ENCODE assay signal across 11 cellular contexts in genomic region chr2:12050381-12050780, GRCh38.
DNase-seq lines count a peak whose midpoint lies in the region; ATAC-seq, FAIRE-seq and TF ChIP-seq lines count a peak whose summit lies in the region.
"Had no signal": no experiment of that assay in that cellular context is flagged by ENCODE, and none has a peak within 500 bp of the region (broad histone marks: within the 10 kb centered on the region; RNA-seq: fewer than 3 reads in every experiment).

No MANE protein-coding gene starts in this region.

- peak; percentile 93 for FAIRE-seq in K562 (lab: Jason Lieb, UNC)

- H3K9me3 ChIP-seq in IMR-90 (ENCODE audit: control insufficient read depth, insufficient read depth, low read length) (no peaks in the 10 kb centered on the region), K562 (replicated peaks; ENCODE audit: control insufficient read depth, insufficient read depth, low read depth, low read length) (no peaks in the 10 kb centered on the region), A673 (ENCODE audit: low read depth, low read length, poor library complexity, severe bottlenecking) (no peaks in the 10 kb centered on the region)

- intact Hi-C loops in activated naive CD4-positive, alpha-beta T cell treated with anti-CD3 and anti-CD28 coated beads for 36 hours (cut with micrococcal nuclease) = no loop called here
- intact Hi-C loops in IMR-90 (cut with micrococcal nuclease) = loop anchor here (2.0 to 10.0 kb wide), 5 partner anchors 124 to 666 kb away; partner anchors contain the start of gene TRIB2
- intact Hi-C loops in K562 (cut with micrococcal nuclease) = loop anchor here (5.0 to 10.0 kb wide), 3 partner anchors 114 to 667 kb away; partner anchors contain the start of gene TRIB2
- intact Hi-C loops in A673 (cut with micrococcal nuclease; ENCODE audit: unreplicated experiment) = no loop called here

- BruUV-seq in IMR-90 (replicated peaks; lab: Mats Ljungman, UMichigan) (no TSS peak), K562 (replicated peaks; lab: Mats Ljungman, UMichigan) (no TSS peak), A673 (replicated peaks; lab: Mats Ljungman, UMichigan) (no TSS peak)

- no peak overlapping the region for H4K5ac ChIP-seq in IMR-90 (ENCODE audit: low read depth, low read length)

- no peak overlapping the region; the same call in 1 of the 2 replicates for H2AK5ac ChIP-seq in IMR-90 (ENCODE audit: low read depth, low read length)

- H3K14ac ChIP-seq in IMR-90 (replicated peaks; ENCODE audit: low read depth, low read length) = peak overlapping the region; percentile 53; the same call in 1 of the 2 replicates

- CTCF ChIA-PET in activated naive CD4-positive, alpha-beta T cell treated with anti-CD3 and anti-CD28 coated beads for 36 hours (lab: Charles Lee) = no interaction called here
- CTCF ChIA-PET in IMR-90 (lab: Yijun Ruan, JAX) (interaction anchor here (0.6 to 0.9 kb wide), 2 partner anchors 633 to 667 kb away, joined by 3 read pairs; no protein-coding TSS in a partner anchor), K562 (lab: Yijun Ruan, JAX; ENCODE audit: low intra/inter-chr PET ratio) (no interaction called here), A673 (lab: Charles Lee) (no interaction called here)

- in situ Hi-C loops in IMR-90 (cut with MboI; ENCODE audit: low sequenced_read_pairs) = no loop called here
- in situ Hi-C loops in K562 (cut with MboI) = no loop called here

- TF ChIP-seq CTCF in IMR-90 (conservative IDR thresholded peaks at IDR 0.05; ENCODE audit: low read depth, low read length) (peak; percentile 46), K562 (IDR thresholded peaks at IDR 0.05 in 2 of 3, conservative IDR thresholded peaks at IDR 0.05 in 1 of 3; ENCODE audit: insufficient read depth in 2 of 3, low read depth in 1 of 3, low read length in 3 of 3) (peak; percentile 50 to 73 (median 52)), A673 (conservative IDR thresholded peaks at IDR 0.05; ENCODE audit: low read depth, low read length) (no peak)

- H3K23ac ChIP-seq in IMR-90 (ENCODE audit: low read depth, low read length) = no peak overlapping the region

- no peaks in the 10 kb centered on the region for H3K36me3 ChIP-seq in IMR-90 (ENCODE audit: control insufficient read depth, insufficient read depth, low read length)
- no peaks in the 10 kb centered on the region for H3K36me3 ChIP-seq in K562 (ENCODE audit: control insufficient read depth, insufficient read depth, low read length)
- H3K36me3 ChIP-seq in A673 (ENCODE audit: insufficient read depth, low read length, poor library complexity, severe bottlenecking) = no peaks in the 10 kb centered on the region

- no peak overlapping the region for H2AK9ac ChIP-seq in IMR-90 (replicated peaks; ENCODE audit: low read depth, low read length, poor library complexity)

- TF ChIP-seq RAD21 in IMR-90 (IDR thresholded peaks at IDR 0.05; ENCODE audit: low read length) = peak; percentile 66
- peak; percentile 60 to 73 for TF ChIP-seq RAD21 in K562 (CRISPR knock-in tag; conservative IDR thresholded peaks at IDR 0.05 in 1 of 2, IDR thresholded peaks at IDR 0.05 in 1 of 2)

- peaks cover 5% of the 10 kb centered on the region for H3K4me1 ChIP-seq in IMR-90 (ENCODE audit: control insufficient read depth, insufficient read depth, low read length)
- peaks cover 0 to 7% of the 10 kb centered on the region in 2 experiments; a peak in 2 of 5 replicates for H3K4me1 ChIP-seq in K562 (replicated peaks in 1 of 2; ENCODE audit: control insufficient read depth in 2 of 2, insufficient read depth in 2 of 2, low read length in 2 of 2)
- H3K4me1 ChIP-seq in A673 (ENCODE audit: insufficient read depth, low read length, poor library complexity, severe bottlenecking) = peaks cover 7% of the 10 kb centered on the region

- H4K20me1 ChIP-seq in IMR-90 (ENCODE audit: insufficient read depth, low read length) (no peaks in the 10 kb centered on the region), K562 (replicated peaks; ENCODE audit: control insufficient read depth, insufficient read depth, low read length) (no peaks in the 10 kb centered on the region)

- H2BK120ac ChIP-seq in IMR-90 (ENCODE audit: low read depth, low read length) = peak overlapping the region; percentile 73

- H4K8ac ChIP-seq in IMR-90 (ENCODE audit: low read depth in 2 of 2, low read length in 2 of 2) = peak overlapping the region in 1 of 2 experiments; percentile 62; a peak in 1 of 4 replicates

- H3K4me3 ChIP-seq in IMR-90 (ENCODE audit: insufficient read depth, low read depth, low read length) (no peak overlapping the region), K562 (no peak overlapping the region), A673 (ENCODE audit: low read depth, low read length, poor library complexity, severe bottlenecking) (no peak overlapping the region)

- no peak overlapping the region for H3K4me3 Mint-ChIP-seq in activated naive CD4-positive, alpha-beta T cell treated with anti-CD3 and anti-CD28 coated beads for 36 hours
- H3K4me3 Mint-ChIP-seq in stimulated activated naive B cell treated with anti-CD40 and anti-IgM and Interleukin-4, amounts not matched to agents 10 μg/mL and 1 μg/mL and 100 μg/mL, for 72 hours = no peak overlapping the region

- peak overlapping the region; percentile 38; the same call in 1 of the 2 replicates for H3K4me2 ChIP-seq in IMR-90 (ENCODE audit: low read depth, low read length)
- H3K4me2 ChIP-seq in K562 (ENCODE audit: insufficient read depth, low read length) = no peak overlapping the region

- H3K4ac ChIP-seq in IMR-90 (ENCODE audit: low read depth, low read length) = no peak overlapping the region

- no peaks in the 10 kb centered on the region for H3K79me2 ChIP-seq in K562 (ENCODE audit: control insufficient read depth, insufficient read depth, low read length)

- peak overlapping the region; percentile 59 for H3K18ac ChIP-seq in IMR-90 (ENCODE audit: low read depth, low read length)

- H2BK15ac ChIP-seq in IMR-90 (ENCODE audit: low read depth, low read length) = no peak overlapping the region; the same call in 2 of the 3 replicates

- peaks cover 7% of the 10 kb centered on the region; the same call in 1 of the 2 replicates for H3K9me1 ChIP-seq in IMR-90 (ENCODE audit: insufficient read depth, low read length)
- no peaks in the 10 kb centered on the region for H3K9me1 ChIP-seq in K562 (ENCODE audit: control insufficient read depth, insufficient read depth, low read length)

- TF ChIP-seq POLR2A in IMR-90 (IDR thresholded peaks at IDR 0.05; ENCODE audit: low read depth, low read length) (no peak), K562 (conservative IDR thresholded peaks at IDR 0.05) (no peak)

- H3K27me3 ChIP-seq in IMR-90 (ENCODE audit: control insufficient read depth, insufficient read depth, low read length) = no peaks in the 10 kb centered on the region
- no peaks in the 10 kb centered on the region for H3K27me3 ChIP-seq in K562 (ENCODE audit: control insufficient read depth in 2 of 2, insufficient read depth in 2 of 2, low read length in 2 of 2)
- no peaks in the 10 kb centered on the region for H3K27me3 ChIP-seq in A673 (replicated peaks; ENCODE audit: insufficient read depth, low read depth, low read length, poor library complexity)

- POLR2A ChIA-PET in IMR-90 (lab: Charles Lee; ENCODE audit: unreplicated experiment) (no interaction called here), K562 (lab: Yijun Ruan, JAX) (no interaction called here), A673 (lab: Charles Lee; ENCODE audit: low non-redundant PET) (no interaction called here)

- ATAC-seq in IMR-90 (ENCODE audit: low read depth) = peak; percentile 80
- ATAC-seq in K562 = peak; percentile 87
- peak; percentile 85 to 86 for ATAC-seq in stimulated activated naive B cell treated with anti-CD40 and anti-IgM and Interleukin-4, amounts not matched to agents 10 μg/mL and 1 μg/mL and 100 μg/mL, for 72 hours (replicated peaks)
- no peak for ATAC-seq in esophagus mucosa

- no CpG with 5 or more reads among the region's 5 CpGs for WGBS in IMR-90 (ENCODE audit: extremely low coverage in 2 of 2, insufficient read length in 1 of 2), 2 experiments
- 16% methylated on average over 5 of the region's 5 CpGs for WGBS in K562 (ENCODE audit: insufficient coverage, low coverage, missing lambda C conversion rate)

- peaks cover 7% of the 10 kb centered on the region for H3K9me3 Mint-ChIP-seq in activated naive CD4-positive, alpha-beta T cell treated with anti-CD3 and anti-CD28 coated beads for 36 hours
- peaks cover 5 to 14% of the 10 kb centered on the region in 2 donors for H3K9me3 Mint-ChIP-seq in stimulated activated naive B cell treated with anti-CD40 and anti-IgM and Interleukin-4, amounts not matched to agents 10 μg/mL and 1 μg/mL and 100 μg/mL, for 72 hours

- H3K79me1 ChIP-seq in IMR-90 (ENCODE audit: low read depth in 1 of 2, low read length in 2 of 2) = no peaks in the 10 kb centered on the region

- H4K91ac ChIP-seq in IMR-90 (ENCODE audit: insufficient read depth, low read depth, low read length) = peak overlapping the region; percentile 54; the same call in 1 of the 2 replicates

- dilution Hi-C loops in IMR-90 (cut with HindIII; ENCODE audit: low sequenced_read_pairs, unreplicated experiment) = no loop called here

- TF ChIP-seq EP300 in K562 (IDR thresholded peaks at IDR 0.05; ENCODE audit: low read length) = peak; percentile 40; the same call in 1 of the 2 replicates

- H3K4me1 Mint-ChIP-seq in activated naive CD4-positive, alpha-beta T cell treated with anti-CD3 and anti-CD28 coated beads for 36 hours (ENCODE audit: low read depth) = peaks cover 28% of the 10 kb centered on the region
- peaks cover 47 to 73% of the 10 kb centered on the region in 2 donors for H3K4me1 Mint-ChIP-seq in stimulated activated naive B cell treated with anti-CD40 and anti-IgM and Interleukin-4, amounts not matched to agents 10 μg/mL and 1 μg/mL and 100 μg/mL, for 72 hours

- no peak overlapping the region for H3K27ac Mint-ChIP-seq in activated naive CD4-positive, alpha-beta T cell treated with anti-CD3 and anti-CD28 coated beads for 36 hours
- H3K27ac Mint-ChIP-seq in stimulated activated naive B cell treated with anti-CD40 and anti-IgM and Interleukin-4, amounts not matched to agents 10 μg/mL and 1 μg/mL and 100 μg/mL, for 72 hours = no peak overlapping the region

- H3K9ac ChIP-seq in IMR-90 (ENCODE audit: low read depth, low read length) = no peak overlapping the region
- no peak overlapping the region for H3K9ac ChIP-seq in K562 (ENCODE audit: insufficient read depth in 1 of 2, low read depth in 2 of 2, low read length in 2 of 2)

- peak overlapping the region; percentile 70 for H2BK20ac ChIP-seq in IMR-90 (ENCODE audit: low read depth, low read length)

- peak; percentile 38 for DNase-seq in activated naive CD4-positive, alpha-beta T cell treated with anti-CD3 and anti-CD28 coated beads for 36 hours
- DNase-seq in activated naive CD4-positive, alpha-beta T cell treated with Interleukin-2 at 50 U/mL for 16 hours = no peak
- DNase-seq in IMR-90 (peak; percentile 94), K562 (ENCODE audit: extremely low read depth in 1 of 4, low spot score in 3 of 4) (peak in 2 of 4 experiments; percentile 51 to 69), A673 (ENCODE audit: low spot score) (no peak), T1000 (lab: John Stamatoyannopoulos, UW) (no peak)
- DNase-seq in stimulated activated naive B cell treated with anti-CD40 and anti-IgM and Interleukin-4, amounts not matched to agents 10 μg/mL and 1 μg/mL and 100 μg/mL, for 72 hours = no peak
- DNase-seq: ACHN, caudate nucleus, T-helper 1 cell had no signal

- H3K27ac ChIP-seq in IMR-90 (ENCODE audit: insufficient read depth, low read length) (peak overlapping the region; percentile 64; the same call in 1 of the 2 replicates), K562 (ENCODE audit: extremely low read depth, low read depth, low read length) (no peak overlapping the region), A673 (ENCODE audit: low read depth, low read length, poor library complexity, severe bottlenecking) (no peak overlapping the region)

- peak overlapping the region; percentile 81 for H2BK5ac ChIP-seq in IMR-90 (ENCODE audit: low read depth, low read length, poor library complexity, severe bottlenecking)

- no peaks in the 10 kb centered on the region for H3K36me3 Mint-ChIP-seq in activated naive CD4-positive, alpha-beta T cell treated with anti-CD3 and anti-CD28 coated beads for 36 hours (ENCODE audit: low read depth)
- peaks cover 10 to 15% of the 10 kb centered on the region in 2 donors for H3K36me3 Mint-ChIP-seq in stimulated activated naive B cell treated with anti-CD40 and anti-IgM and Interleukin-4, amounts not matched to agents 10 μg/mL and 1 μg/mL and 100 μg/mL, for 72 hours

- H3K27me3 Mint-ChIP-seq in activated naive CD4-positive, alpha-beta T cell treated with anti-CD3 and anti-CD28 coated beads for 36 hours (ENCODE audit: low read depth) = no peaks in the 10 kb centered on the region
- H3K27me3 Mint-ChIP-seq in stimulated activated naive B cell treated with anti-CD40 and anti-IgM and Interleukin-4, amounts not matched to agents 10 μg/mL and 1 μg/mL and 100 μg/mL, for 72 hours = no peaks in the 10 kb centered on the region

- 0 out of 2 replicates have a peak overlapping the region, but pooled peaks have one; percentile 20 for H3K56ac ChIP-seq in IMR-90 (ENCODE audit: extremely low read depth, insufficient read depth, low read length)

- no peak overlapping the region for H2AFZ ChIP-seq in IMR-90 (replicated peaks; ENCODE audit: low read length, poor library complexity)
- H2AFZ ChIP-seq in K562 (ENCODE audit: low read depth, low read length) = peak overlapping the region; percentile 64

Comparison
In these comparisons a context has a peak if more than half of its experiments do, and no peak if none do; other contexts are left out.
1. DNase-seq: peak in activated naive CD4-positive, alpha-beta T cell treated with anti-CD3 and anti-CD28 coated beads for 36 hours (single experiment) and IMR-90 (single experiment); none in activated naive CD4-positive, alpha-beta T cell treated with Interleukin-2 at 50 U/mL for 16 hours (single experiment), stimulated activated naive B cell treated with anti-CD40 and anti-IgM and Interleukin-4, amounts not matched to agents 10 μg/mL and 1 μg/mL and 100 μg/mL, for 72 hours (single experiment), A673 (single experiment) and T1000 (single experiment).
2. intact Hi-C loops: an anchor here in IMR-90 (2.0 to 10.0 kb wide) and K562 (5.0 to 10.0 kb wide); none called in activated naive CD4-positive, alpha-beta T cell treated with anti-CD3 and anti-CD28 coated beads for 36 hours and A673.